Comparison of ENCODE assay signal across 8 cellular contexts in the genomic region with DNA sequence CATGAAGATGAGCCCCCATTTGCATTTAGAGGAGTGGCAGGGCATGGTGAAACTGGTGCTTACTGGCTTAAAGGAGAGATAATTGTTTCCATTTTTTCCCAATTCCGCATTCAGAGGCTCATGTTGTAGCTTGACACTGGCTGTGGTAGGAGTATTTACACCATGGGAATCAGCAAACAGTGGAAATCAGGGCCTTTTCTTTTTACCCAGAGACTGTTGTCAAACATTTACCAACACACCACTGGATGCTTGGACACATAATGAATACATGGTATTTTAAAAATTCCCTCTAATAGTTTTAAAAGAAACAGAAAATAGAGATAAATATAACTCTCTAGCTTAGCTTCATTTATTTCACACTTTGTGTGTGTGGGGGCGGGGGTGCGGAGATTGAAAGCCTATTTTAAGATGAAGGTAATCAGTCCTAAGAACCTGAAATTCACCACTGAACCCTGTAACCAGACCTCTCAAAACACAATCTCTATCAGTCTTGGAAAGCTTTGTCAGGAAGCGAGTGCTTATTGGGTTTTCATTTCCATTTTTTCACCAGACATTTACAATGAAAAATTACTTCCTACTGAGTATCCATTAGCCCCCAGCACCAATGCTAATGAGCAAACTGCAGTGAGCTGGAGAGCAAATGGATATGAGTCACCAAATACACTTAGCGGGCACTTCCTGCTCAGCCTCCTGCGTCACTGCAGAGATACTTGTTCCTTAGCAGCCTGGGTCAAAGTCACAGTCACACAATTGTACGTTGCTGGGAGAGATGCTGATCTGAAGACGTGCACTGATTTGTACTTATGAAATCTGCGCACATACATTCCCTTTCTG.
DNase-seq lines count a peak whose midpoint lies in the region; ATAC-seq and TF ChIP-seq lines count a peak whose summit lies in the region.

No MANE protein-coding gene starts in this region.

- CTCF ChIA-PET in Panc1 (lab: Charles Lee): no interaction called here

- H3K4me1 ChIP-seq in Panc1 (ENCODE audit: control insufficient read depth, insufficient read depth, low read length): no peaks in the 10 kb centered on the region; the same call in 1 of the 2 replicates
- peaks cover 10% of the 10 kb centered on the region for H3K4me1 ChIP-seq in fibroblast of lung (ENCODE audit: control insufficient read depth, extremely low read depth, insufficient read depth, low read length)

- peak; percentile 26 for ATAC-seq in GM19468 (IDR thresholded peaks at IDR 0.05; ENCODE audit: extremely low read depth, unreplicated experiment)
- peak; percentile 95 for ATAC-seq in Panc1
- ATAC-seq in GM19455 (IDR thresholded peaks at IDR 0.05; ENCODE audit: unreplicated experiment): no peak

- peak overlapping the region; percentile 45 for H2AFZ ChIP-seq in fibroblast of lung (ENCODE audit: low read length)

- H4K20me1 ChIP-seq in fibroblast of lung (ENCODE audit: control insufficient read depth, extremely low read depth, insufficient read depth, low read length): no peaks in the 10 kb centered on the region

- POLR2A ChIA-PET in Panc1 (lab: Charles Lee): no interaction called here

- no peak overlapping the region for H3K4me2 ChIP-seq in fibroblast of lung (ENCODE audit: extremely low read depth, insufficient read depth, low read length)

- DNase-seq in COR-L47 (lab: John Stamatoyannopoulos, UW) (peak; percentile 49), HT-29 (ENCODE audit: low spot score) (peak; percentile 88), Panc1 (ENCODE audit: low read depth, low spot score) (peak; percentile 74), fibroblast of lung (ENCODE audit: low read depth in 2 of 2) (peak; percentile 97 to 98), pons (ENCODE audit: low spot score) (peak; percentile 22), NCI-H2171 (lab: John Stamatoyannopoulos, UW) (no peak)

- in situ Hi-C loops in Panc1 (cut with HindIII; ENCODE audit: low pct_unique_long_range_greater_than_20kb, low sequenced_read_pairs): no loop called here

- no peak overlapping the region for H3K27ac ChIP-seq in Panc1 (ENCODE audit: low read length)
- peak overlapping the region; percentile 81 for H3K27ac ChIP-seq in fibroblast of lung (ENCODE audit: insufficient read depth, low read length)

- H3K79me2 ChIP-seq in fibroblast of lung (ENCODE audit: control insufficient read depth, insufficient read depth, low read length): no peaks in the 10 kb centered on the region

- no peaks in the 10 kb centered on the region for H3K9me3 ChIP-seq in Panc1 (ENCODE audit: control insufficient read depth, insufficient read depth, low read depth, low read length)
- H3K9me3 ChIP-seq in fibroblast of lung (ENCODE audit: control insufficient read depth, insufficient read depth, low read depth, low read length): no peaks in the 10 kb centered on the region

- H3K27me3 ChIP-seq in Panc1 (ENCODE audit: control insufficient read depth, insufficient read depth, low read length) (no peaks in the 10 kb centered on the region), fibroblast of lung (ENCODE audit: control insufficient read depth, insufficient read depth, low read length) (no peaks in the 10 kb centered on the region)

- H3K36me3 ChIP-seq in Panc1 (ENCODE audit: control insufficient read depth, insufficient read depth, low read length): no peaks in the 10 kb centered on the region
- H3K36me3 ChIP-seq in fibroblast of lung (ENCODE audit: control insufficient read depth, insufficient read depth, low read length): no peaks in the 10 kb centered on the region

- H3K4me3 ChIP-seq in Panc1 (ENCODE audit: low read depth in 2 of 2, low read length in 2 of 2): no peak overlapping the region
- no peak overlapping the region for H3K4me3 ChIP-seq in fibroblast of lung (replicated peaks in 1 of 4; ENCODE audit: control extremely low read depth in 1 of 4, insufficient read depth in 1 of 4, low read depth in 3 of 4, low read length in 4 of 4)

- no peak overlapping the region for H3K9ac ChIP-seq in fibroblast of lung (ENCODE audit: insufficient read depth, low read length)

- TF ChIP-seq CTCF in Panc1 (IDR thresholded peaks at IDR 0.05) (no peak), fibroblast of lung (conservative IDR thresholded peaks at IDR 0.05 in 1 of 2, IDR thresholded peaks at IDR 0.05 in 1 of 2; ENCODE audit: low read depth in 1 of 2, low read length in 2 of 2) (no peak)

- no TSS peak for BruUV-seq in Panc1 (replicated peaks; lab: Mats Ljungman, UMichigan)

- intact Hi-C loops in Panc1 (cut with micrococcal nuclease; ENCODE audit: unreplicated experiment): no loop called here
